15 cellular contexts compared by ENCODE assay signal in the genomic region with DNA sequence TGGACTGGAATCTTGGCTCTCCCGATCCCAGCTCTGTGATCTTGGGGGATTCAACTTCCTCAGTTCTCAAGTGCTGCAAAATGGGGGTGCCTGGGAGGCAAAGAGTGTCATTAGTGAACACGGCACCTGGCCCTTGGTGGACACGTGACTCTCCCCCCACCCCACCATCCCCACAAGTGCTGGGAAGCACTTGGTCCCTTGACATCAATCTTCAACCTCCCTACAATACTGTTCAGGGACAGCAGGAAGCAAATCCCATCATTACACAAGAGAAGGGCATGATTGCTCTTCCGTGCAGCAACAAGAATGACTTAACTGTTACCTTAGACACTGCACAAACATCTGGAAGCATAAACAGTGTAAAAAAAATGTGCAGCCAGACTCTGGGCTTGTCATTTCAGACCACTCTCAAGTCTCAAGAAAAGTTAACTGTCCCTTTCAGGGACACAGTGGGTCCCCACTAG.
DNase-seq lines count a peak whose midpoint lies in the region; ATAC-seq and TF ChIP-seq lines count a peak whose summit lies in the region.
"Had no signal": no experiment of that assay in that cellular context is flagged by ENCODE, and none has a peak within 500 bp of the region (broad histone marks: within the 10 kb centered on the region; RNA-seq: fewer than 3 reads in every experiment).

No MANE protein-coding gene starts in this region.

- in situ Hi-C loops in astrocyte of the spinal cord (cut with HindIII; ENCODE audit: low sequenced_read_pairs) = no loop called here

- POLR2A ChIA-PET in activated CD4-positive, alpha-beta T cell treated with anti-CD3 and anti-CD28 coated beads for 36 hours (lab: Charles Lee) = no interaction called here

- CTCF ChIA-PET in activated CD4-positive, alpha-beta T cell treated with anti-CD3 and anti-CD28 coated beads for 36 hours (lab: Charles Lee) = interaction anchor here (0.7 kb wide), 1 partner anchor 950 kb away, joined by 3 read pairs; no protein-coding TSS in a partner anchor

- H3K27ac ChIP-seq in ACC112 (ENCODE audit: low read depth, low read length) = peak overlapping the region; percentile 68
- H3K27ac ChIP-seq in vagina = no peak overlapping the region
- H3K27ac ChIP-seq: thoracic aorta had no signal

- intact Hi-C loops in activated CD4-positive, alpha-beta T cell treated with anti-CD3 and anti-CD28 coated beads for 36 hours (cut with DNase I, micrococcal nuclease) = no loop called here
- intact Hi-C loops in vagina (cut with DNase I) = no loop called here

- H3K9me3 ChIP-seq in vagina = no peaks in the 10 kb centered on the region
- H3K9me3 ChIP-seq: SK-N-SH, thoracic aorta had no signal

- no peak overlapping the region for H3K4me3 Mint-ChIP-seq in activated CD4-positive, alpha-beta T cell treated with anti-CD3 and anti-CD28 coated beads for 36 hours

- no peaks in the 10 kb centered on the region for H3K9me3 Mint-ChIP-seq in activated CD4-positive, alpha-beta T cell treated with anti-CD3 and anti-CD28 coated beads for 36 hours (ENCODE audit: low read depth)

- no peak for TF ChIP-seq POLR2A in vagina (IDR thresholded peaks at IDR 0.05)

- H3K27me3 Mint-ChIP-seq in activated CD4-positive, alpha-beta T cell treated with anti-CD3 and anti-CD28 coated beads for 36 hours = no peaks in the 10 kb centered on the region

- peaks cover 27% of the 10 kb centered on the region; the same call in 1 of the 2 replicates for H3K36me3 ChIP-seq in ACC112 (ENCODE audit: insufficient read depth, low read length)
- H3K36me3 ChIP-seq in vagina = peaks cover 0 to 46% of the 10 kb centered on the region in 2 donors

- peaks cover 27% of the 10 kb centered on the region for H3K79me2 ChIP-seq in ACC112 (ENCODE audit: control insufficient read depth, insufficient read depth, low read length, unreplicated experiment)

- no peak for ATAC-seq in activated CD4-positive, alpha-beta T cell treated with anti-CD3 and anti-CD28 coated beads for 36 hours
- ATAC-seq: activated CD4-positive, CD25-positive, alpha-beta regulatory T cell treated with anti-CD3 and anti-CD28 coated beads, Interleukin-2, amount 50 U/mL, for 24 hours had no signal

- no peak overlapping the region for H2AFZ ChIP-seq in ACC112 (ENCODE audit: low read length, unreplicated experiment)

- H3K36me3 Mint-ChIP-seq in activated CD4-positive, alpha-beta T cell treated with anti-CD3 and anti-CD28 coated beads for 36 hours (ENCODE audit: low read depth) = peaks cover 12% of the 10 kb centered on the region

- H3K4me1 Mint-ChIP-seq in activated CD4-positive, alpha-beta T cell treated with anti-CD3 and anti-CD28 coated beads for 36 hours = peaks cover 18% of the 10 kb centered on the region

- DNase-seq in HCEC 1CT (peak; percentile 36), astrocyte of the spinal cord (ENCODE audit: low read depth, low spot score) (peak; percentile 38), left kidney (ENCODE audit: low read depth, low spot score) (peak; percentile 89), hepatic stellate cell (ENCODE audit: low spot score) (no peak), vagina (ENCODE audit: extremely low spot score in 2 of 2) (no peak), cerebellar cortex (ENCODE audit: low spot score) (no peak)
- DNase-seq in activated CD4-positive, alpha-beta T cell treated with anti-CD3 and anti-CD28 coated beads for 36 hours = no peak
- DNase-seq: AML-193, cortex of kidney, NCI-H1436 treated with DMSO at 0.1 percent for 48 hours, NCI-H82, SK-N-SH had no signal

- no peak overlapping the region for H3K4me3 ChIP-seq in ACC112 (ENCODE audit: low read depth, low read length)
- no peak overlapping the region for H3K4me3 ChIP-seq in astrocyte of the spinal cord (ENCODE audit: low read depth, low read length)
- H3K4me3 ChIP-seq in vagina = no peak overlapping the region
- H3K4me3 ChIP-seq: thoracic aorta had no signal

- H3K27me3 ChIP-seq in ACC112 (ENCODE audit: insufficient read depth, low read length) (no peaks in the 10 kb centered on the region), vagina (no peaks in the 10 kb centered on the region)

- no peak overlapping the region for H3K27ac Mint-ChIP-seq in activated CD4-positive, alpha-beta T cell treated with anti-CD3 and anti-CD28 coated beads for 36 hours

- no peak for TF ChIP-seq CTCF in astrocyte of the spinal cord (IDR thresholded peaks at IDR 0.05; ENCODE audit: low read depth, low read length)
- TF ChIP-seq CTCF in vagina (IDR thresholded peaks at IDR 0.05) = no peak

- H3K4me1 ChIP-seq in ACC112 (ENCODE audit: control insufficient read depth, insufficient read depth, low read length, unreplicated experiment) (no peaks in the 10 kb centered on the region), vagina (no peaks in the 10 kb centered on the region)

Comparison
In these comparisons a context has a peak if more than half of its experiments do, and no peak if none do; other contexts are left out.
1. DNase-seq: peak in HCEC 1CT (single experiment), astrocyte of the spinal cord (single experiment) and left kidney (single experiment); none in activated CD4-positive, alpha-beta T cell treated with anti-CD3 and anti-CD28 coated beads for 36 hours (single experiment), hepatic stellate cell (single experiment), vagina (0 of 2) and cerebellar cortex (single experiment).